Comparison of ENCODE assay signal across 9 cellular contexts in genomic region chr22:18527752-18528596, GRCh38. TPM values are rescaled to one million over a fixed set of nuclear protein-coding genes. Genes with fewer than 3 reads are reported as not detected.
DNase-seq lines count a peak whose midpoint lies in the region; ATAC-seq and TF ChIP-seq lines count a peak whose summit lies in the region.
"Not testable (repeated sequence)": the region's sequence is repeated elsewhere in the genome, so short reads cannot be mapped to it uniquely, and the experiment has no call there.
"Had no signal": no experiment of that assay in that cellular context is flagged by ENCODE, and none has a peak within 500 bp of the region (broad histone marks: within the 10 kb centered on the region; RNA-seq: fewer than 3 reads in every experiment).

TMEM191B (plus strand) TSS chr22:18527802; CDS start chr22:18527981, 179 bp downstream.

- H3K4me3 Mint-ChIP-seq in activated CD4-positive, alpha-beta T cell treated with anti-CD3 and anti-CD28 coated beads, Interleukin-2, amount 10 ng/mL, durations not matched to agents 7 days and 5 days = peak within 1 kb of the TSS; percentile 79

- DNase-seq in activated CD4-positive, alpha-beta T cell treated with anti-CD3 and anti-CD28 coated beads, Interleukin-2, amount 10 ng/mL, durations not matched to agents 7 days and 5 days; fibroblast of mammary gland (ENCODE audit: low read depth); tibial artery: not testable (repeated sequence)

- not testable (repeated sequence) for H3K27me3 Mint-ChIP-seq in activated CD4-positive, alpha-beta T cell treated with anti-CD3 and anti-CD28 coated beads, Interleukin-2, amount 10 ng/mL, durations not matched to agents 7 days and 5 days

- not testable (repeated sequence) for H3K36me3 ChIP-seq in mesodermal cell (ENCODE audit: control insufficient read depth, insufficient read depth, low read length); tibial artery

- CTCF ChIA-PET in activated CD4-positive, alpha-beta T cell treated with anti-CD3 and anti-CD28 coated beads, Interleukin-2, amount 10 ng/mL, durations not matched to agents 7 days and 5 days (lab: Charles Lee) = not testable (repeated sequence)

- no CpG with 5 or more reads among the region's 65 CpGs for WGBS in mesodermal cell (ENCODE audit: insufficient coverage in 2 of 2), 2 experiments

- H3K4me1 Mint-ChIP-seq in activated CD4-positive, alpha-beta T cell treated with anti-CD3 and anti-CD28 coated beads, Interleukin-2, amount 10 ng/mL, durations not matched to agents 7 days and 5 days = not testable (repeated sequence)

- POLR2A ChIA-PET in activated CD4-positive, alpha-beta T cell treated with anti-CD3 and anti-CD28 coated beads, Interleukin-2, amount 10 ng/mL, durations not matched to agents 7 days and 5 days (lab: Charles Lee) = not testable (repeated sequence)

- not testable (repeated sequence) for TF ChIP-seq CTCF in fibroblast of mammary gland (conservative IDR thresholded peaks at IDR 0.05; ENCODE audit: control insufficient read depth, insufficient read depth, low read depth, low read length); tibial artery (IDR thresholded peaks at IDR 0.05)

- intact Hi-C loops in tibial artery (cut with DNase I; ENCODE audit: low total_unique reads) = not testable (repeated sequence)

- not testable (repeated sequence) for H3K36me3 Mint-ChIP-seq in activated CD4-positive, alpha-beta T cell treated with anti-CD3 and anti-CD28 coated beads, Interleukin-2, amount 10 ng/mL, durations not matched to agents 7 days and 5 days (ENCODE audit: low read depth)

- H3K27ac ChIP-seq in mesodermal cell (ENCODE audit: low read depth, low read length, severe bottlenecking); tibial artery: not testable (repeated sequence)

- H3K27me3 ChIP-seq in tibial artery = not testable (repeated sequence)

- peak; percentile 15 for ATAC-seq in GM18868 (IDR thresholded peaks at IDR 0.05; ENCODE audit: unreplicated experiment)
- peak; percentile 28 for ATAC-seq in GM21528 (IDR thresholded peaks at IDR 0.05; ENCODE audit: low FRiP score, unreplicated experiment)
- ATAC-seq in HG02885 (IDR thresholded peaks at IDR 0.05; ENCODE audit: poor library complexity, unreplicated experiment) = peak; percentile 12
- ATAC-seq in HG03520 (IDR thresholded peaks at IDR 0.05; ENCODE audit: unreplicated experiment) = peak; percentile 16

- not testable (repeated sequence) for H3K4me1 ChIP-seq in mesodermal cell (ENCODE audit: control insufficient read depth, insufficient read depth, low read length, poor library complexity, severe bottlenecking); tibial artery

- H3K4me3 ChIP-seq in fibroblast of mammary gland (ENCODE audit: control insufficient read depth, low read depth, low read length) (peak within 1 kb of the TSS; percentile 37), mesodermal cell (ENCODE audit: extremely low read depth, insufficient read depth, low read length, poor library complexity, severe bottlenecking) (peak within 1 kb of the TSS; percentile 14), tibial artery (peak within 1 kb of the TSS; percentile 31 to 40)

- H3K27ac Mint-ChIP-seq in activated CD4-positive, alpha-beta T cell treated with anti-CD3 and anti-CD28 coated beads, Interleukin-2, amount 10 ng/mL, durations not matched to agents 7 days and 5 days = peak within 1 kb of the TSS; percentile 100

- H3K9me3 ChIP-seq in mesodermal cell (ENCODE audit: control insufficient read depth, low read length); tibial artery: not testable (repeated sequence)

- H3K9me3 Mint-ChIP-seq in activated CD4-positive, alpha-beta T cell treated with anti-CD3 and anti-CD28 coated beads, Interleukin-2, amount 10 ng/mL, durations not matched to agents 7 days and 5 days = not testable (repeated sequence)

RNA-seq across cellular contexts. Expression of gene TMEM191B, which starts in this region (rescaled TPM):
- 1 to 10 TPM in 1 of 2 experiments, under 1 TPM in 1; 0.87 to 3.5 TPM for total RNA-seq in activated CD4-positive, alpha-beta T cell treated with anti-CD3 and anti-CD28 coated beads, Interleukin-2, amount 10 ng/mL, durations not matched to agents 7 days and 5 days
- not detected for polyA plus RNA-seq in mesodermal cell (2013, experiment 1 of 2)
- not detected for polyA plus RNA-seq in mesodermal cell (2013, experiment 2 of 2)
- polyA plus RNA-seq: fibroblast of lung had no signal
